Comparison of ENCODE assay signal across 16 cellular contexts in the genomic region with DNA sequence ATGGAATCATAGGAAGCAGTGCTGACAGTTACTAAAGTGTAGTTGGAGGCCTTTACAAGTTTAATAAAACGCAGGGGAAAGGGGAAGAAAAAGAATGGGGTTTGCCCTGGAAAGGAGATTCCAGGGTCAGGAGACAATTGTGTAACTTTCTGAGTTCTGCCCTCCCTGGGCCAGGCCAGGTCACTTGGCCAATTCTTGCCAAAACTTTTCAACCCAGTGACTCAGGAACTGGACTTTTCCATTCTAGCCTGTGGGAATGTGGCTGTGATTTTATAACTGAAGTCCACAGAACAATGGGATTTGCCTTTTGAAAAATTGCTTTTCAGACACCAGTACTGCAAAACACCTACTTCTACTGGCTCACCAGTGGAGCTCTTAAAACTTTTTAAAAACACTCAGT.
DNase-seq lines count a peak whose midpoint lies in the region; ATAC-seq and TF ChIP-seq lines count a peak whose summit lies in the region.
"Had no signal": no experiment of that assay in that cellular context is flagged by ENCODE, and none has a peak within 500 bp of the region (broad histone marks: within the 10 kb centered on the region; RNA-seq: fewer than 3 reads in every experiment).

No MANE protein-coding gene starts in this region.

- no peak overlapping the region for H3K4me3 ChIP-seq in foreskin fibroblast (ENCODE audit: low read depth in 1 of 2, low read length in 2 of 2)
- no peak overlapping the region for H3K4me3 ChIP-seq in mesenchymal stem cell (ENCODE audit: insufficient read depth in 1 of 2, low read depth in 1 of 2, low read length in 2 of 2)

- no peak overlapping the region for H3K4ac ChIP-seq in mesenchymal stem cell (ENCODE audit: low read depth in 1 of 2, low read length in 2 of 2)

- no peak overlapping the region for H2AK5ac ChIP-seq in mesenchymal stem cell (ENCODE audit: low read length, severe bottlenecking)

- no peak for TF ChIP-seq CTCF in foreskin fibroblast (IDR thresholded peaks at IDR 0.05; ENCODE audit: low read depth, low read length)

- H3K4me1 ChIP-seq in mesenchymal stem cell (ENCODE audit: control insufficient read depth, insufficient read depth, low read depth, low read length): peaks cover 6% of the 10 kb centered on the region

- H2AFZ ChIP-seq in mesenchymal stem cell (ENCODE audit: low read depth, low read length): no peak overlapping the region

- H3K27me3 ChIP-seq in mesenchymal stem cell (ENCODE audit: control insufficient read depth in 1 of 2, insufficient read depth in 1 of 2, low read length in 2 of 2): peaks cover 0 to 20% of the 10 kb centered on the region in 2 experiments

- intact Hi-C loops in Right ventricle myocardium inferior (cut with DNase I): no loop called here
- intact Hi-C loops in cardiac septum (cut with DNase I): no loop called here

- H3K27ac Mint-ChIP-seq in activated naive CD4-positive, alpha-beta T cell treated with anti-CD3 and anti-CD28 coated beads, Interleukin-2, amount 50 U/mL, for 72 hours: no peak overlapping the region
- H3K27ac Mint-ChIP-seq: activated CD8-positive, alpha-beta T cell treated with anti-CD3 and anti-CD28 coated beads, Interleukin-2, amount 10 ng/mL, durations not matched to agents 7 days and 5 days; natural killer cell had no signal

- no peak overlapping the region for H2BK15ac ChIP-seq in mesenchymal stem cell (ENCODE audit: low read depth, poor library complexity, severe bottlenecking)

- H3K27ac ChIP-seq in mesenchymal stem cell (ENCODE audit: low read length, poor library complexity, severe bottlenecking): no peak overlapping the region

- H3K14ac ChIP-seq in mesenchymal stem cell (ENCODE audit: low read length in 2 of 2): no peak overlapping the region

- no peak overlapping the region for H2BK5ac ChIP-seq in mesenchymal stem cell (ENCODE audit: low read depth, low read length, poor library complexity, severe bottlenecking)

- WGBS in mesenchymal stem cell: 100% methylated on average over 1 of the region's 1 CpG

- H2BK12ac ChIP-seq in mesenchymal stem cell (ENCODE audit: low read length in 2 of 2): no peak overlapping the region

- H3K9me3 Mint-ChIP-seq in activated naive CD4-positive, alpha-beta T cell treated with anti-CD3 and anti-CD28 coated beads, Interleukin-2, amount 50 U/mL, for 72 hours: no peaks in the 10 kb centered on the region
- H3K9me3 Mint-ChIP-seq: natural killer cell had no signal

- no peaks in the 10 kb centered on the region for H3K36me3 Mint-ChIP-seq in activated naive CD4-positive, alpha-beta T cell treated with anti-CD3 and anti-CD28 coated beads, Interleukin-2, amount 50 U/mL, for 72 hours
- H3K36me3 Mint-ChIP-seq: natural killer cell had no signal

- H3K18ac ChIP-seq in mesenchymal stem cell (ENCODE audit: low read depth in 1 of 2, low read length in 2 of 2): no peak overlapping the region

- no peaks in the 10 kb centered on the region for H3K9me3 ChIP-seq in mesenchymal stem cell (ENCODE audit: control insufficient read depth, low read length)

- no peak overlapping the region for H2BK120ac ChIP-seq in mesenchymal stem cell (ENCODE audit: low read depth, low read length)

- ATAC-seq in Right ventricle myocardium inferior (peak; percentile 87), HG03097 (IDR thresholded peaks at IDR 0.05; ENCODE audit: low FRiP score, unreplicated experiment) (no peak), HG03378 (IDR thresholded peaks at IDR 0.05; ENCODE audit: unreplicated experiment) (no peak)
- ATAC-seq in activated naive CD4-positive, alpha-beta T cell treated with anti-CD3 and anti-CD28 coated beads, Interleukin-2, amount 50 U/mL, for 72 hours: no peak
- ATAC-seq: activated CD8-positive, alpha-beta T cell treated with anti-CD3 and anti-CD28 coated beads, Interleukin-2, amount 10 ng/mL, durations not matched to agents 7 days and 5 days; esophagus mucosa; natural killer cell had no signal

- H4K8ac ChIP-seq in mesenchymal stem cell (ENCODE audit: low read length): no peak overlapping the region

- no peak overlapping the region for H3K23ac ChIP-seq in mesenchymal stem cell (ENCODE audit: low read length in 2 of 2)

- H3K36me3 ChIP-seq in mesenchymal stem cell (ENCODE audit: control insufficient read depth in 1 of 2, insufficient read depth in 2 of 2, low read depth in 1 of 2, low read length in 2 of 2): no peaks in the 10 kb centered on the region

- no peak overlapping the region for H3K4me2 ChIP-seq in mesenchymal stem cell (ENCODE audit: low read length, poor library complexity, severe bottlenecking)

- H4K91ac ChIP-seq in mesenchymal stem cell (ENCODE audit: low read length): no peak overlapping the region

- H3K79me1 ChIP-seq in mesenchymal stem cell (replicated peaks; ENCODE audit: low read length, poor library complexity, severe bottlenecking): no peaks in the 10 kb centered on the region

- no peak for DNase-seq in Right ventricle myocardium inferior (ENCODE audit: missing footprints)
- DNase-seq in cardiac septum (ENCODE audit: low spot score): no peak
- DNase-seq in foreskin fibroblast: peak; percentile 26 to 39
- peak; percentile 55 for DNase-seq in mesenchymal stem cell
- DNase-seq in activated naive CD4-positive, alpha-beta T cell treated with anti-CD3 and anti-CD28 coated beads, Interleukin-2, amount 50 U/mL, for 72 hours (ENCODE audit: low spot score in 2 of 2): no peak
- DNase-seq in RKO (ENCODE audit: low spot score): no peak
- DNase-seq: activated CD8-positive, alpha-beta T cell treated with anti-CD3 and anti-CD28 coated beads, Interleukin-2, amount 10 ng/mL, durations not matched to agents 7 days and 5 days; activated gamma-delta T cell treated with Interleukin-2 at 50 U/mL for 16 hours; Calu3; central memory CD4-positive, alpha-beta T cell; natural killer cell; NCI-H510A treated with DMSO at 0.1 percent for 48 hours; small intestine had no signal

- no peak overlapping the region for H3K9ac ChIP-seq in mesenchymal stem cell (ENCODE audit: low read length)

Comparison
In these comparisons a context has a peak if more than half of its experiments do, and no peak if none do; other contexts are left out.
1. DNase-seq: peak in foreskin fibroblast (2 of 2) and mesenchymal stem cell (single experiment); none in Right ventricle myocardium inferior (single experiment), cardiac septum (single experiment), activated naive CD4-positive, alpha-beta T cell treated with anti-CD3 and anti-CD28 coated beads, Interleukin-2, amount 50 U/mL, for 72 hours (0 of 2) and RKO (single experiment).